In the genomic region with DNA sequence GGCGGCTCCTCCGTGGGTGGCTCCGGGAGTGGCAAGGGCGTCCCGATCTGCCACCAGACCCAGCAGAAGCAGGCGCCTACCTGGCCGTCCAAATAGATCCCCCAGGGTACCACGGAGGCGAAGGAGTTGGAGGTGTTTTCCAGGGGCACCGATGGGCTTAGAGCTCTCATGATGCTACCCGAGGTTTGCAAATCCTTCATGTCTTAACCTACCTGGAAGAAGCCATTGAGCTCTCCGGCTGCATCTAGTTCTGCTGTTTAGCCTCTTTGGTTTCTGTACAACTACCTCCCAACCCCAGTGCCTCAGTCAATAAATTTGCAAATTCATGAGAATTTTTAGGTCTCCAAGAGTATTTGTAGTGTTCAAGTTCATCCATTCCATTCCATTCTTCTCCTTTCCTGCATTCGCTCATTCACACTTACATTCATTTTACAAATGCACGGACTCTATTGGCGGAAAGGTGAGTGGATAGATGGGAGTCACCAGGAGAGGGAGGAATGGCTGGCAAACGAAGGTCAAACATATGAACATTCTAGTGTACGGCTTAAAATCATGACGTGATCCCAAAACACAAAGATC, we compare ENCODE assay signal across 1 cellular context.
TF ChIP-seq lines count a peak whose summit lies in the region.

No MANE protein-coding gene starts in this region.

TF ChIP-seq in GM12878, 131 proteins besides CTCF, POLR2A, EP300 and RAD21:
- TF ChIP-seq STAT3 (IDR thresholded peaks at IDR 0.05; ENCODE audit: low read depth, low read length): no peak
- TF ChIP-seq MEF2A (IDR thresholded peaks at IDR 0.05; ENCODE audit: insufficient read depth, low read depth, low read length): no peak
- no peak for TF ChIP-seq SIX5 (IDR thresholded peaks at IDR 0.05; ENCODE audit: low read depth, low read length, severe bottlenecking)
- TF ChIP-seq, protein P1, sequence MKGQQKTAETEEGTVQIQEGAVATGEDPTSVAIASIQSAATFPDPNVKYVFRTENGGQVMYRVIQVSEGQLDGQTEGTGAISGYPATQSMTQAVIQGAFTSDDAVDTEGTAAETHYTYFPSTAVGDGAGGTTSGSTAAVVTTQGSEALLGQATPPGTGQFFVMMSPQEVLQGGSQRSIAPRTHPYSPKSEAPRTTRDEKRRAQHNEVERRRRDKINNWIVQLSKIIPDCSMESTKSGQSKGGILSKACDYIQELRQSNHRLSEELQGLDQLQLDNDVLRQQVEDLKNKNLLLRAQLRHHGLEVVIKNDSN (IDR thresholded peaks at IDR 0.05; ENCODE audit: borderline replicate concordance, extremely low read length, insufficient read depth, low read depth, low read length): no peak
- TF ChIP-seq ZSCAN29 (IDR thresholded peaks at IDR 0.05): no peak
- no peak for TF ChIP-seq GATAD2B (conservative IDR thresholded peaks at IDR 0.05; ENCODE audit: low read depth)
- 0 out of 2 replicates have a peak, but pooled peaks have one; percentile 53 for TF ChIP-seq EZH2 (IDR thresholded peaks at IDR 0.05; ENCODE audit: borderline replicate concordance, control insufficient read depth, low read depth, low read length)
- no peak for TF ChIP-seq ATF3 (IDR thresholded peaks at IDR 0.05; ENCODE audit: borderline replicate concordance, extremely low read depth, low read depth, low read length)
